In genomic region chr4:23906839-23907238, GRCh38 we compare ENCODE assay signal across 18 cellular contexts. TPM values are rescaled to one million over a fixed set of nuclear protein-coding genes. Genes with fewer than 3 reads are reported as not detected.
DNase-seq lines count a peak whose midpoint lies in the region; ATAC-seq, FAIRE-seq and TF ChIP-seq lines count a peak whose summit lies in the region.
"Had no signal": no experiment of that assay in that cellular context is flagged by ENCODE, and none has a peak within 500 bp of the region (broad histone marks: within the 10 kb centered on the region; RNA-seq: fewer than 3 reads in every experiment).

No MANE protein-coding gene starts in this region.

- H3K4me1 ChIP-seq in right lobe of liver: peaks cover 0 to 3% (median 0%) of the 10 kb centered on the region in 4 donors
- peaks cover 23% of the 10 kb centered on the region for H3K4me1 ChIP-seq in HepG2 (ENCODE audit: insufficient read depth, low read length)

- POLR2A ChIA-PET in HepG2 (lab: Yijun Ruan, JAX): no interaction called here
- POLR2A ChIA-PET in T-cell (lab: Charles Lee): no interaction called here

- WGBS in right lobe of liver (ENCODE audit: insufficient coverage, low coverage, low lambda C conversion rate, missing lambda C conversion rate): 41% methylated on average over 3 of the region's 3 CpGs
- WGBS in HepG2 (ENCODE audit: low lambda C conversion rate): 30% methylated on average over 3 of the region's 3 CpGs

- no peak overlapping the region for H3K27ac Mint-ChIP-seq in T-cell
- H3K27ac Mint-ChIP-seq: CD4-positive, alpha-beta memory T cell; GM23338; H9 had no signal

- ATAC-seq in right lobe of liver (peak in 3 of 4 donors; percentile 18 to 74 (median 36)), HepG2 (no peak), T-cell (replicated peaks in 1 of 4) (no peak)
- ATAC-seq: GM12878, GM23338, HCT116 had no signal

- peaks cover 0 to 5% (median 0%) of the 10 kb centered on the region in 3 donors for H3K9me3 Mint-ChIP-seq in T-cell
- H3K9me3 Mint-ChIP-seq: GM23338, H9 had no signal

- H3K27me3 ChIP-seq in right lobe of liver (no peaks in the 10 kb centered on the region), HepG2 (ENCODE audit: control insufficient read depth in 1 of 2, insufficient read depth in 2 of 2, low read length in 2 of 2) (no peaks in the 10 kb centered on the region)

- H3K36me3 Mint-ChIP-seq in T-cell: no peaks in the 10 kb centered on the region
- H3K36me3 Mint-ChIP-seq: CD4-positive, alpha-beta memory T cell had no signal

- H3K27me3 Mint-ChIP-seq in T-cell: no peaks in the 10 kb centered on the region
- H3K27me3 Mint-ChIP-seq: CD4-positive, alpha-beta memory T cell had no signal

- no TSS peak for BruUV-seq in HepG2 (replicated peaks; lab: Mats Ljungman, UMichigan)

- no peak overlapping the region for H3K4me3 ChIP-seq in right lobe of liver
- H3K4me3 ChIP-seq in HepG2 (replicated peaks in 1 of 3; ENCODE audit: insufficient read depth in 1 of 3, low read depth in 2 of 3, low read length in 3 of 3): no peak overlapping the region
- H3K4me3 ChIP-seq: GM12878, GM23338 had no signal

- no peaks in the 10 kb centered on the region for H3K36me3 ChIP-seq in right lobe of liver
- H3K36me3 ChIP-seq in HepG2 (replicated peaks in 1 of 2; ENCODE audit: control insufficient read depth in 1 of 2, insufficient read depth in 2 of 2, low read length in 2 of 2): no peaks in the 10 kb centered on the region

- no peak overlapping the region for H2AFZ ChIP-seq in HepG2 (ENCODE audit: low read length)
- H2AFZ ChIP-seq: GM23338 had no signal

- no peak overlapping the region for H3K27ac ChIP-seq in right lobe of liver
- no peak overlapping the region for H3K27ac ChIP-seq in HepG2 (ENCODE audit: extremely low read length, insufficient read depth, low read length)

- H3K4me2 ChIP-seq in HepG2 (ENCODE audit: low read depth, low read length): no peak overlapping the region; the same call in 1 of the 2 replicates
- H3K4me2 ChIP-seq: GM23338 had no signal

- TF ChIP-seq RAD21 in HepG2 (CRISPR knock-in tag; IDR thresholded peaks at IDR 0.05): no peak

- H4K20me1 ChIP-seq in HepG2 (ENCODE audit: insufficient read depth, low read length): no peaks in the 10 kb centered on the region

- CTCF ChIA-PET in HepG2 (lab: Yijun Ruan, JAX; ENCODE audit: low intra/inter-chr PET ratio, low total read pairs) (no interaction called here), T-cell (lab: Charles Lee) (no interaction called here)

- no peak overlapping the region for H3K9ac ChIP-seq in HepG2 (ENCODE audit: insufficient read depth, low read depth, low read length)

- no peak for TF ChIP-seq CTCF in right lobe of liver (IDR thresholded peaks at IDR 0.05)
- TF ChIP-seq CTCF in HepG2 (CRISPR knock-in tag; IDR thresholded peaks at IDR 0.05): no peak

- FAIRE-seq in HepG2 (lab: Jason Lieb, UNC): no peak
- FAIRE-seq: G401.6, GM12878 had no signal

- H3K9me3 ChIP-seq in right lobe of liver: no peaks in the 10 kb centered on the region
- no peaks in the 10 kb centered on the region for H3K9me3 ChIP-seq in HepG2 (ENCODE audit: low read length)

- TF ChIP-seq POLR2A in right lobe of liver (IDR thresholded peaks at IDR 0.05) (no peak), HepG2 (IDR thresholded peaks at IDR 0.05; ENCODE audit: insufficient read depth in 1 of 2, low read depth in 2 of 2, low read length in 2 of 2) (no peak)

- DNase-seq in right lobe of liver (no peak), HepG2 (ENCODE audit: low spot score) (no peak), NCI-H69 (lab: John Stamatoyannopoulos, UW) (peak; percentile 5), left kidney (ENCODE audit: low read depth, low spot score) (peak; percentile 40), LoVo (ENCODE audit: low spot score) (no peak), T-cell (no peak)
- DNase-seq: C1 segment of cervical spinal cord; Calu3; CD4-positive, alpha-beta memory T cell; COR-L47; DMS153; DND-41; H9 had no signal

- intact Hi-C loops in right lobe of liver (cut with DNase I): no loop called here
- intact Hi-C loops in HepG2 (cut with micrococcal nuclease; ENCODE audit: unreplicated experiment): no loop called here

- no peak overlapping the region for H3K4me3 Mint-ChIP-seq in T-cell
- H3K4me3 Mint-ChIP-seq: CD4-positive, alpha-beta memory T cell; GM23338; H9 had no signal

- TF ChIP-seq EP300 in HepG2 (IDR thresholded peaks at IDR 0.05; ENCODE audit: low read depth in 2 of 2, low read length in 2 of 2) (no peak), HepG2 (CRISPR knock-in tag; IDR thresholded peaks at IDR 0.05; ENCODE audit: borderline replicate concordance) (no peak)

- in situ Hi-C loops in HepG2 (cut with HindIII; ENCODE audit: extremely low pct_ligation_motif_present, low pct_unique_long_range_greater_than_20kb): no loop called here

- H3K79me2 ChIP-seq in HepG2 (ENCODE audit: insufficient read depth, low read length): no peaks in the 10 kb centered on the region

- H3K4me1 Mint-ChIP-seq in T-cell: no peaks in the 10 kb centered on the region
- H3K4me1 Mint-ChIP-seq: CD4-positive, alpha-beta memory T cell; GM23338 had no signal

TF ChIP-seq in HepG2, 621 proteins besides CTCF, POLR2A, EP300 and RAD21:
- TF ChIP-seq U2AF2 (IDR thresholded peaks at IDR 0.05; ENCODE audit: low read depth, low read length) (no peak), FOXP1 (IDR thresholded peaks at IDR 0.05) (no peak), FOXP1 (CRISPR knock-in tag; IDR thresholded peaks at IDR 0.05) (no peak), ZNF687 (CRISPR knock-in tag; IDR thresholded peaks at IDR 0.05) (no peak)

RNA-seq across cellular contexts. Expression of gene PPARGC1A, which starts 17.0 kb away (rescaled TPM):
- total RNA-seq in right lobe of liver (10 to 100 TPM; 13.8 to 61.0 (median 37.6) TPM), HepG2 (2016; rRNA removed; fragmentation: Illumina TruSeq; extraction: Trizol) (18.8 and 20.7 TPM in 2 replicates), T-cell (not detected)
- total RNA-seq in HepG2 (2016; cell fraction: cytosol; rRNA removed; fragmentation: Illumina TruSeq; extraction: Trizol; ENCODE audit: low read depth): 2.1 and 2.8 TPM in 2 replicates
- 16.5 and 17.8 TPM in 2 replicates for total RNA-seq in HepG2 (2016; cell fraction: insoluble cytoplasmic fraction; rRNA removed; fragmentation: Illumina TruSeq; extraction: Trizol)
- total RNA-seq in HepG2 (2016; cell fraction: membrane; rRNA removed; fragmentation: Illumina TruSeq; extraction: Trizol): 5.2 and 6.9 TPM in 2 replicates
- total RNA-seq in HepG2 (2016; cell fraction: nucleus; rRNA removed; fragmentation: Illumina TruSeq; extraction: Trizol): 48.8 and 51.3 TPM in 2 replicates
- 26.3 and 37.3 TPM in 2 replicates for polyA plus RNA-seq in HepG2 (2011; rRNA removed)
- 21.3 and 25.7 TPM in 2 replicates for polyA plus RNA-seq in HepG2 (2011; cell fraction: cytosol; rRNA removed)
- 53.6 and 57.4 TPM in 2 replicates for polyA plus RNA-seq in HepG2 (2011; cell fraction: nucleus; rRNA removed)
- 18.4 and 30.5 TPM in 2 replicates for polyA plus RNA-seq in HepG2 (2012)
- 1.1 TPM in 2 replicates for polyA plus RNA-seq in HepG2 (2016; cell fraction: cytosol; fragmentation: Illumina TruSeq; extraction: Trizol; ENCODE audit: low read depth)
- 10.3 and 10.7 TPM in 2 replicates for polyA plus RNA-seq in HepG2 (2016; cell fraction: insoluble cytoplasmic fraction; fragmentation: Illumina TruSeq; extraction: Trizol; ENCODE audit: low read depth)
- 1.2 and 1.5 TPM in 2 replicates for polyA plus RNA-seq in HepG2 (2016; cell fraction: membrane; fragmentation: Illumina TruSeq; extraction: Trizol; ENCODE audit: low read depth)
- polyA plus RNA-seq in HepG2 (2016; cell fraction: nucleus; fragmentation: Illumina TruSeq; extraction: Trizol; ENCODE audit: insufficient read depth, low read depth): 13.7 and 14.4 TPM in 2 replicates
- 26.6 and 166 TPM in 2 replicates for polyA minus RNA-seq in HepG2 (2011; rRNA and poly(A)+ RNA removed; ENCODE audit: low replicate concordance)
- polyA minus RNA-seq in HepG2 (2011; cell fraction: cytosol; rRNA and poly(A)+ RNA removed): 30.3 and 31.7 TPM in 2 replicates
- polyA minus RNA-seq in HepG2 (2011; cell fraction: nucleus; rRNA and poly(A)+ RNA removed): 453 and 498 TPM in 2 replicates
- total RNA-seq: A673; CD4-positive, alpha-beta memory T cell had no signal
- polyA plus RNA-seq: CD4-positive, alpha-beta memory T cell had no signal

Comparison
In these comparisons a context has a peak if more than half of its experiments do, and no peak if none do; other contexts are left out.
1. ATAC-seq: peak in right lobe of liver (3 of 4); none in HepG2 (single experiment) and T-cell (0 of 4).
2. DNase-seq: peak in NCI-H69 (single experiment) and left kidney (single experiment); none in right lobe of liver (0 of 3), HepG2 (single experiment), LoVo (single experiment) and T-cell (0 of 34).